Comparison of ENCODE assay signal across 1 cellular context in the genomic region with DNA sequence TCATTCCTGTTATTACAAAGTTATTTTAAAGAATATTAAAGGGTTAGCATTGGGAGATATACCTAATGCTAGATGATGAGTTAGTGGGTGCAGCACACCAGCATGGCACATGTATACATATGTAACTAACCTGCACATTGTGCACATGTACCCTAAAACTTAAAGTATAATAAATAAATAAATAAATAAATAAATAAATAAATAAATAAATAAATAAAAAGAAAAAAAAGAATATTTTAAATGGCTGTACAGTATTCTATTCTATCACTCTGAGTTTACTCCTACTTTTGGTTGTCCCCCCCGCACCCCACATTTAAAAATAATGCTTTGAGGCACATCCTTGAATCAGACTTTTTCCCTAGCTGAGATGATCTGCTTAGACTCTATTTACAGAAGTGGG.
TF ChIP-seq lines count a peak whose summit lies in the region.

No MANE protein-coding gene starts in this region.

TF ChIP-seq in HEK293, 187 proteins besides CTCF, POLR2A, EP300 and RAD21 (continued from another document):
- TF ChIP-seq, protein P1, sequence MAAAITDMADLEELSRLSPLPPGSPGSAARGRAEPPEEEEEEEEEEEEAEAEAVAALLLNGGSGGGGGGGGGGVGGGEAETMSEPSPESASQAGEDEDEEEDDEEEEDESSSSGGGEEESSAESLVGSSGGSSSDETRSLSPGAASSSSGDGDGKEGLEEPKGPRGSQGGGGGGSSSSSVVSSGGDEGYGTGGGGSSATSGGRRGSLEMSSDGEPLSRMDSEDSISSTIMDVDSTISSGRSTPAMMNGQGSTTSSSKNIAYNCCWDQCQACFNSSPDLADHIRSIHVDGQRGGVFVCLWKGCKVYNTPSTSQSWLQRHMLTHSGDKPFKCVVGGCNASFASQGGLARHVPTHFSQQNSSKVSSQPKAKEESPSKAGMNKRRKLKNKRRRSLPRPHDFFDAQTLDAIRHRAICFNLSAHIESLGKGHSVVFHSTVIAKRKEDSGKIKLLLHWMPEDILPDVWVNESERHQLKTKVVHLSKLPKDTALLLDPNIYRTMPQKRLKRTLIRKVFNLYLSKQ (tag by site-specific recombination; IDR thresholded peaks at IDR 0.05; ENCODE audit: borderline replicate concordance): peak; percentile 64; the same call in 1 of the 2 replicates
- TF ChIP-seq ZNF664 (tag by site-specific recombination; IDR thresholded peaks at IDR 0.05) (peak; percentile 62; the same call in 1 of the 2 replicates), ZBTB1 (tag by site-specific recombination; IDR thresholded peaks at IDR 0.05) (0 out of 2 replicates have a peak, but pooled peaks have one; percentile 78), ZNF140 (tag by site-specific recombination; IDR thresholded peaks at IDR 0.05) (peak; percentile 89; the same call in 1 of the 2 replicates), ZFP37 (tag by site-specific recombination; IDR thresholded peaks at IDR 0.05) (peak; percentile 79), ZNF530 (tag by site-specific recombination; IDR thresholded peaks at IDR 0.05; ENCODE audit: low read depth) (peak; percentile 50; the same call in 1 of the 2 replicates), ZXDB (tag by site-specific recombination; IDR thresholded peaks at IDR 0.05) (peak; percentile 82)
- TF ChIP-seq, protein P2, sequence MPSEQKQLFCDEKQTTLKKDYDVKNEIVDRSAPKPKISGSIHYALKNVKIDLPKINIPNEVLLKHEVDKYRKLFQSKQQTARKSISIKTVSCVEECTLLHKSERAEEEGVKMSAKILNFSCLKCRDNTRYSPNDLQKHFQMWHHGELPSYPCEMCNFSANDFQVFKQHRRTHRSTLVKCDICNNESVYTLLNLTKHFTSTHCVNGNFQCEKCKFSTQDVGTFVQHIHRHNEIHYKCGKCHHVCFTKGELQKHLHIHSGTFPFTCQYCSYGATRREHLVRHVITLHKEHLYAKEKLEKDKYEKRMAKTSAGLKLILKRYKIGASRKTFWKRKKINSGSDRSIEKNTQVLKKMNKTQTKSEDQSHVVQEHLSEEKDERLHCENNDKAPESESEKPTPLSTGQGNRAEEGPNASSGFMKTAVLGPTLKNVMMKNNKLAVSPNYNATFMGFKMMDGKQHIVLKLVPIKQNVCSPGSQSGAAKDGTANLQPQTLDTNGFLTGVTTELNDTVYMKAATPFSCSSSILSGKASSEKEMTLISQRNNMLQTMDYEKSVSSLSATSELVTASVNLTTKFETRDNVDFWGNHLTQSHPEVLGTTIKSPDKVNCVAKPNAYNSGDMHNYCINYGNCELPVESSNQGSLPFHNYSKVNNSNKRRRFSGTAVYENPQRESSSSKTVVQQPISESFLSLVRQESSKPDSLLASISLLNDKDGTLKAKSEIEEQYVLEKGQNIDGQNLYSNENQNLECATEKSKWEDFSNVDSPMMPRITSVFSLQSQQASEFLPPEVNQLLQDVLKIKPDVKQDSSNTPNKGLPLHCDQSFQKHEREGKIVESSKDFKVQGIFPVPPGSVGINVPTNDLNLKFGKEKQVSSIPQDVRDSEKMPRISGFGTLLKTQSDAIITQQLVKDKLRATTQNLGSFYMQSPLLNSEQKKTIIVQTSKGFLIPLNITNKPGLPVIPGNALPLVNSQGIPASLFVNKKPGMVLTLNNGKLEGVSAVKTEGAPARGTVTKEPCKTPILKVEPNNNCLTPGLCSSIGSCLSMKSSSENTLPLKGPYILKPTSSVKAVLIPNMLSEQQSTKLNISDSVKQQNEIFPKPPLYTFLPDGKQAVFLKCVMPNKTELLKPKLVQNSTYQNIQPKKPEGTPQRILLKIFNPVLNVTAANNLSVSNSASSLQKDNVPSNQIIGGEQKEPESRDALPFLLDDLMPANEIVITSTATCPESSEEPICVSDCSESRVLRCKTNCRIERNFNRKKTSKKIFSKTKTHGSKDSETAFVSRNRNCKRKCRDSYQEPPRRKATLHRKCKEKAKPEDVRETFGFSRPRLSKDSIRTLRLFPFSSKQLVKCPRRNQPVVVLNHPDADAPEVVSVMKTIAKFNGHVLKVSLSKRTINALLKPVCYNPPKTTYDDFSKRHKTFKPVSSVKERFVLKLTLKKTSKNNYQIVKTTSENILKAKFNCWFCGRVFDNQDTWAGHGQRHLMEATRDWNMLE (tag by site-specific recombination; conservative IDR thresholded peaks at IDR 0.05; ENCODE audit: low read depth): peak; percentile 96
